19 cellular contexts compared by ENCODE assay signal in the genomic region with DNA sequence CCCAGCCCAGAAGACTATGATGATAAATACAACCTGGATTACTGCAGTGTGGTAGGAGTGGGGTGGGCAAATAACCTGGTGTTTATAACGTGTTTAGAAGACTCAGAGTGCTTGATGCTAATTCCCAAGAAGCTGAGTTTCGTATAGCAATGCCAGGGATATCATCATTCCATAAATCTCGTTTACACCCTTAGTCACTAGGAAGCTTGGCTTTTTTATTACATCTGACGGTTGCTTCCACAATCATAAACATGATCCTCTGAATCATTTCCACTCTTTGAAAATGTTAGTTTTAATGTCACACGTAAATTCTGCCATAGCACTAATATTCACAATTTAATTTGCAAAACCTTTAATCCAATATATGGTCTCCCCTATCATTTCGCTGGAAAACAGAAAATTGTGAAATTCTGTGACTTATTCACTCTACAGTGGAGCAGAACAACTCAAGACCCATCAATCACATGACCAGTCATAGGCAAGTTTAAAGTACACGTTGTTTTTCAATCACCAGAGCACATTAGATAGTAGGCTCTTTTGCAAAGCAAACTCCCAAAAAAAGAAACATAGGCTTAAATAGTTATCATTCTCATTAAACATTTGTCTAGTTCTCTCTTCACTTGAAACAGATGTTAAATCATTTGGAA.
"Had no signal": no experiment of that assay in that cellular context is flagged by ENCODE, and none has a peak within 500 bp of the region (broad histone marks: within the 10 kb centered on the region; RNA-seq: fewer than 3 reads in every experiment).

No MANE protein-coding gene starts in this region.

- H3K27ac ChIP-seq: dorsolateral prefrontal cortex, hepatocyte, right atrium auricular region had no signal

- ATAC-seq: activated CD8-positive, alpha-beta memory T cell treated with anti-CD3 and anti-CD28 coated beads, Interleukin-2, amount 10 ng/mL, durations not matched to agents 7 days and 5 days; activated naive CD4-positive, alpha-beta T cell treated with anti-CD3 and anti-CD28 coated beads, Interleukin-2, amount 50 U/mL, for 72 hours; activated T-cell treated with anti-CD3 and anti-CD28 coated beads, Interleukin-2, amount 50 U/mL, for 4 hours; stimulated activated naive B cell treated with anti-CD40 and anti-IgM and Interleukin-4, amounts not matched to agents 10 μg/mL and 1 μg/mL and 100 μg/mL, for 72 hours; T-cell had no signal

- H3K27me3 ChIP-seq: dorsolateral prefrontal cortex, esophagus squamous epithelium, hepatocyte, right atrium auricular region, spleen had no signal

- H3K9me3 ChIP-seq: esophagus squamous epithelium, right atrium auricular region had no signal

- H3K4me3 Mint-ChIP-seq: activated CD8-positive, alpha-beta memory T cell treated with anti-CD3 and anti-CD28 coated beads, Interleukin-2, amount 10 ng/mL, durations not matched to agents 7 days and 5 days; activated T-cell treated with anti-CD3 and anti-CD28 coated beads, Interleukin-2, amount 50 U/mL, for 4 hours; mesothelial cell of epicardium; stimulated activated naive B cell treated with anti-CD40 and anti-IgM and Interleukin-4, amounts not matched to agents 10 μg/mL and 1 μg/mL and 100 μg/mL, for 72 hours; T-cell had no signal

- H3K27me3 Mint-ChIP-seq: activated CD8-positive, alpha-beta memory T cell treated with anti-CD3 and anti-CD28 coated beads, Interleukin-2, amount 10 ng/mL, durations not matched to agents 7 days and 5 days; stimulated activated naive B cell treated with anti-CD40 and anti-IgM and Interleukin-4, amounts not matched to agents 10 μg/mL and 1 μg/mL and 100 μg/mL, for 72 hours; T-cell had no signal

- H3K9me3 Mint-ChIP-seq: activated T-cell treated with anti-CD3 and anti-CD28 coated beads, Interleukin-2, amount 50 U/mL, for 4 hours; mesothelial cell of epicardium; T-cell had no signal

- H3K4me3 ChIP-seq: dorsolateral prefrontal cortex, esophagus squamous epithelium, hepatocyte, right atrium auricular region, spleen had no signal

- H3K4me1 Mint-ChIP-seq: mesothelial cell of epicardium had no signal

- DNase-seq: activated CD4-positive, alpha-beta T cell treated with anti-CD3 and anti-CD28 coated beads for 1 hour; activated CD4-positive, alpha-beta T cell treated with anti-CD3 and anti-CD28 coated beads, Interleukin-2, amount 50 U/mL, for 48 hours; activated CD8-positive, alpha-beta memory T cell treated with anti-CD3 and anti-CD28 coated beads, Interleukin-2, amount 10 ng/mL, durations not matched to agents 7 days and 5 days; activated effector memory CD4-positive, alpha-beta T cell treated with anti-CD3 and anti-CD28 coated beads, Interleukin-2, amount 50 U/mL, for 16 hours; activated T-cell treated with anti-CD3 and anti-CD28 coated beads, Interleukin-2, amount 50 U/mL, for 4 hours; anterior cingulate cortex; dorsolateral prefrontal cortex; esophagus squamous epithelium; kidney; spleen; stimulated activated CD4-positive, alpha-beta T cell treated with anti-CD3 and anti-CD28 coated beads, Interleukin-1b, Interleukin-23, amount 100 ng/mL, for 48 hours; stimulated activated naive B cell treated with anti-CD40 and anti-IgM and Interleukin-4, amounts not matched to agents 10 μg/mL and 1 μg/mL and 100 μg/mL, for 72 hours; T-cell; T1000; trophoblast cell had no signal

- H3K36me3 ChIP-seq: esophagus squamous epithelium, right atrium auricular region, spleen had no signal

- H3K27ac Mint-ChIP-seq: activated CD8-positive, alpha-beta memory T cell treated with anti-CD3 and anti-CD28 coated beads, Interleukin-2, amount 10 ng/mL, durations not matched to agents 7 days and 5 days; activated naive CD4-positive, alpha-beta T cell treated with anti-CD3 and anti-CD28 coated beads, Interleukin-2, amount 50 U/mL, for 72 hours; mesothelial cell of epicardium; stimulated activated naive B cell treated with anti-CD40 and anti-IgM and Interleukin-4, amounts not matched to agents 10 μg/mL and 1 μg/mL and 100 μg/mL, for 72 hours; T-cell had no signal

- H3K36me3 Mint-ChIP-seq: mesothelial cell of epicardium had no signal
